Comparison of ENCODE assay signal across 9 cellular contexts in the genomic region with DNA sequence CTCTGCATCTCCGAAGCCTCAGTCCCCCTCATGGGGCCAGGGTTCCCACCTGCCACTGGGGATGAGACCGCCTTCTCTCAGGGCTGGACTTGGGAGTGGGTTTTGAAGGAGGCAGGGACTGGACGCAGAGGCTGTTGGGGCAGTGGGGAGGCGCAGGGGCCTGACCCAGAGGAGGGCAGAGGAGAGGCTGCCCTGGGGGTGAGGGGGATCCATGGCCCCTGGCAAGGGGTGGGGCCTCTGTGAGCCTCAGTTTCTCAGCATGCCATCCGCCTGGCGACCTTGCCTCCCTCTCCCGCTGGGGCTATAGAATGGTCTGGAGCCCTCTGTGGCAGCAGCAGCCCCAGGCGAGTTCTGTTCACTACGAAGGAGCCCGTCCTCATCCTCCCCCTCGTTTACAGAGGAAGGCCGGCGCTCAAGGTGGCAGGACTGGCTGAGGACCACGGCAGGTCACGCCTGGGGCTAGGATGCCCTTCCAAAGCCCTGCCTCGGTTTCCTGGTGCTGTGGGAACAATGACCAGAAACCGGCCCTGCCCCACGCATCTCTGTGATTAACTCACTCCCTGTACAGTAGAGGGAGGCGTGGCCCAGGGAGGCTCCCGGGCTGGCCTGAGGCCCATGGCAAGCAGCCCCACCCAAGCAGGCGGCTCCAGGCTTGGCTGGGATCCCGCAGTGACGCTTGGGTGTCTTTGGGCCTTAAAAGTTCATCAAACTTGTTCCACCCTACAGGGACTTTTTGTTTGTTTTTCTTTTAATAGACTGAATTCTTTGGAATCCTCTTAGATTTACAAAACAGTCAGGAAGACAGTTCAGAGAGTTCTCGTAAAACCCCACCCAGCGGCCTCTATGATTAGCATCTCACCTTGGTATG. TPM values are rescaled to one million over a fixed set of nuclear protein-coding genes. Genes with fewer than 3 reads are reported as not detected.
DNase-seq lines count a peak whose midpoint lies in the region; ATAC-seq and TF ChIP-seq lines count a peak whose summit lies in the region.
"Had no signal": no experiment of that assay in that cellular context is flagged by ENCODE, and none has a peak within 500 bp of the region (broad histone marks: within the 10 kb centered on the region; RNA-seq: fewer than 3 reads in every experiment).

No MANE protein-coding gene starts in this region.

- H3K27me3 ChIP-seq in MG63 (no peaks in the 10 kb centered on the region), mucosa of stomach (ENCODE audit: control insufficient read depth, insufficient read depth, low read length) (no peaks in the 10 kb centered on the region)

- no peaks in the 10 kb centered on the region for H3K36me3 ChIP-seq in MG63
- H3K36me3 ChIP-seq in mucosa of stomach (ENCODE audit: control insufficient read depth, insufficient read depth, low read length) = no peaks in the 10 kb centered on the region

- H3K4me1 ChIP-seq in mucosa of stomach (ENCODE audit: control insufficient read depth, insufficient read depth, low read length) = peaks cover 56% of the 10 kb centered on the region

- no peak overlapping the region for H3K4me3 ChIP-seq in MG63
- no peak overlapping the region for H3K4me3 ChIP-seq in mucosa of stomach (ENCODE audit: low read length)

- peak; percentile 94 for DNase-seq in MG63
- no peak for DNase-seq in NCI-H1417 treated with DMSO at 0.1 percent for 48 hours (lab: John Stamatoyannopoulos, UW)
- no peak for DNase-seq in iPS-NIHi11 (ENCODE audit: low spot score)
- DNase-seq in NCI-H82 (lab: John Stamatoyannopoulos, UW) = no peak
- DNase-seq in Ammon's horn (ENCODE audit: low spot score) = no peak

- H3K27ac ChIP-seq in C4-2B = peak overlapping the region; percentile 47

- peak; percentile 90 for ATAC-seq in esophagus mucosa
- ATAC-seq: activated T-helper 17 cell treated with anti-CD3 and anti-CD28 coated beads, Interleukin-2, amount 50 U/mL, for 72 hours had no signal

- H3K9me3 ChIP-seq in MG63 = no peaks in the 10 kb centered on the region
- no peaks in the 10 kb centered on the region for H3K9me3 ChIP-seq in mucosa of stomach (ENCODE audit: control insufficient read depth, low read length)

- no peak for TF ChIP-seq CTCF in C4-2B (conservative IDR thresholded peaks at IDR 0.05)

- H3K9ac ChIP-seq in mucosa of stomach (ENCODE audit: low read length) = peak overlapping the region; percentile 25

RNA-seq across cellular contexts. Expression of gene SH3TC1, which starts 16.0 kb away (rescaled TPM):
- total RNA-seq in MG63 (2014; rRNA removed; shearing (Covaris generic); ENCODE audit: low replicate concordance) = 2.5 and 7.4 TPM in 2 replicates
- total RNA-seq in esophagus mucosa = 52.9 TPM

RNA-seq across cellular contexts. Expression of gene ABLIM2, which starts 24.5 kb away (rescaled TPM):
- 1.1 and 1.2 TPM in 2 replicates for total RNA-seq in MG63 (2014; rRNA removed; shearing (Covaris generic); ENCODE audit: low replicate concordance)
- total RNA-seq in esophagus mucosa = 20.1 TPM
